In genomic region chr19:2476451-2477140, GRCh38 we compare ENCODE assay signal across 8 cellular contexts. TPM values are rescaled to one million over a fixed set of nuclear protein-coding genes. Genes with fewer than 3 reads are reported as not detected.
DNase-seq lines count a peak whose midpoint lies in the region; ATAC-seq, FAIRE-seq and TF ChIP-seq lines count a peak whose summit lies in the region.

No MANE protein-coding gene starts in this region.

- in situ Hi-C loops in astrocyte of the cerebellum (cut with HindIII; ENCODE audit: low sequenced_read_pairs): no loop called here

- H3K4me3 Mint-ChIP-seq in T-helper 17 cell: peak overlapping the region; percentile 96

- H3K4me1 Mint-ChIP-seq in T-helper 17 cell: peaks cover 29% of the 10 kb centered on the region

- H3K27me3 Mint-ChIP-seq in T-helper 17 cell: no peaks in the 10 kb centered on the region

- H3K9me3 ChIP-seq in T-helper 17 cell (ENCODE audit: control insufficient read depth, low read length, poor library complexity, severe bottlenecking) (no peaks in the 10 kb centered on the region), iPS-18c (ENCODE audit: control insufficient read depth, insufficient read depth, low read length) (no peaks in the 10 kb centered on the region)

- FAIRE-seq in GM12892 (lab: Jason Lieb, UNC): peak; percentile 75

- TF ChIP-seq CTCF in astrocyte of the cerebellum (IDR thresholded peaks at IDR 0.05; ENCODE audit: low read depth, low read length, missing control alignments): no peak

- ATAC-seq in HG03066 (IDR thresholded peaks at IDR 0.05; ENCODE audit: low read depth, unreplicated experiment): peak; percentile 6
- ATAC-seq in T-helper 17 cell: no peak
- ATAC-seq in HG03469 (IDR thresholded peaks at IDR 0.05; ENCODE audit: unreplicated experiment): no peak

- H3K4me3 ChIP-seq in astrocyte of the cerebellum (ENCODE audit: low read depth, low read length) (peak overlapping the region; percentile 99), iPS-18c (ENCODE audit: insufficient read depth, low read depth, low read length) (peak overlapping the region; percentile 71)

- peak overlapping the region; percentile 95 for H3K27ac Mint-ChIP-seq in T-helper 17 cell

- DNase-seq in GM12892 (ENCODE audit: insufficient read length) (no peak), T-helper 17 cell (peak; percentile 35 to 45 (median 44)), astrocyte of the cerebellum (ENCODE audit: low read depth) (no peak), SHP77 (lab: John Stamatoyannopoulos, UW) (no peak)
- DNase-seq in stimulated activated CD4-positive, alpha-beta T cell treated with anti-CD3 and anti-CD28 coated beads, Interleukin-12 subunit alpha, Interleukin-12 subunit beta, amount 100 ng/mL, for 48 hours (ENCODE audit: low read depth in 2 of 3, low spot score in 1 of 3): peak; percentile 54 to 65 (median 59)

- 0 out of 2 replicates have a peak, but pooled peaks have one; percentile 36 for TF ChIP-seq POLR2A in GM12892 (IDR thresholded peaks at IDR 0.05; ENCODE audit: low read depth, low read length)

- peaks cover 5% of the 10 kb centered on the region for H3K36me3 Mint-ChIP-seq in T-helper 17 cell (ENCODE audit: low read depth)

RNA-seq across cellular contexts. Expression of gene GADD45B, which starts 0.7 kb away (rescaled TPM):
- 68.1 TPM for polyA plus RNA-seq in GM12892 (2012; ENCODE audit: missing spikeins)
- 100 to 1,000 TPM; 120 to 135 TPM for total RNA-seq in T-helper 17 cell

RNA-seq across cellular contexts. Expression of gene LMNB2, which starts 19.8 kb away (rescaled TPM):
- polyA plus RNA-seq in GM12892 (2012; ENCODE audit: missing spikeins): 30.5 TPM
- 10 to 100 TPM; 13.1 to 16.0 TPM for total RNA-seq in T-helper 17 cell

RNA-seq across cellular contexts. Expression of gene TIMM13, which starts 49.2 kb away (rescaled TPM):
- 16.9 TPM for polyA plus RNA-seq in GM12892 (2012; ENCODE audit: missing spikeins)
- 10 to 100 TPM; 22.3 to 27.8 TPM for total RNA-seq in T-helper 17 cell

Comparison
In these comparisons a context has a peak if more than half of its experiments do, and no peak if none do; other contexts are left out.
1. DNase-seq: peak in T-helper 17 cell (3 of 3) and stimulated activated CD4-positive, alpha-beta T cell treated with anti-CD3 and anti-CD28 coated beads, Interleukin-12 subunit alpha, Interleukin-12 subunit beta, amount 100 ng/mL, for 48 hours (3 of 3); none in GM12892 (single experiment), astrocyte of the cerebellum (single experiment) and SHP77 (0 of 2).